ENCODE assay signal across 1 cellular context in genomic region chr5:39424751-39425524, GRCh38.
TF ChIP-seq lines count a peak whose summit lies in the region.

DAB2 (minus strand) TSS chr5:39424980; CDS start chr5:39394320, 30,660 bp downstream.

TF ChIP-seq in WTC11, 78 proteins besides CTCF, POLR2A, EP300 and RAD21 (continued from another document):
- TF ChIP-seq HMGXB4 (CRISPR knock-in tag; IDR thresholded peaks at IDR 0.05) (peak; percentile 93), NR3C1 (CRISPR knock-in tag; conservative IDR thresholded peaks at IDR 0.05; ENCODE audit: low read depth) (no peak), SP1 (CRISPR knock-in tag; conservative IDR thresholded peaks at IDR 0.05) (0 out of 2 replicates have a peak, but pooled peaks have one; percentile 29), GTF2I (CRISPR knock-in tag; conservative IDR thresholded peaks at IDR 0.05) (0 out of 2 replicates have a peak, but pooled peaks have one; percentile 22)
